ENCODE assay signal across 17 cellular contexts in the genomic region with DNA sequence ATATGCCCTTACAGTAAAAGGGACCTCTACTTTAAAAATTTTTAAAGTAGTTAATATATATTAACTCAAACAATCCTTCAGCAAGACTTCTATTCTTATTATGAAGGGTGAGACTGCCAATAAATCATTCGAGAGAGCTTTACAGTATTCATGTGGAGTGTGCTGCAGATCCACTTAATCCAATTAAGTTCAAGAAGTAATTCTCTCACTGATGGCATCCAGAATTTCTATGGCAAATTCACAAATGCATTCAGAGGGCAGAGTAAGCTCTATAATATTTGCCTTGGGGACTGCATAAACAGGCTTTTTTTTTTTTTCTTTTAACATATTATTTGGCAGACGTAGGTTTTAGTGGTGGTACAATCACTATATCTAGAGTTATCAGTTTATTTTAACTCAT.
"Had no signal": no experiment of that assay in that cellular context is flagged by ENCODE, and none has a peak within 500 bp of the region (broad histone marks: within the 10 kb centered on the region; RNA-seq: fewer than 3 reads in every experiment).

No MANE protein-coding gene starts in this region.

- H3K36me3 ChIP-seq: brain microvascular endothelial cell, colonic mucosa, lower lobe of right lung had no signal

- H3K27ac ChIP-seq: brain microvascular endothelial cell, colonic mucosa, lower lobe of right lung had no signal

- H3K4me3 ChIP-seq: colonic mucosa, lower lobe of right lung had no signal

- H3K4me1 ChIP-seq: colonic mucosa, lower lobe of right lung had no signal

- ATAC-seq: activated CD4-positive, CD25-positive, alpha-beta regulatory T cell treated with anti-CD3 and anti-CD28 coated beads, Interleukin-2, amount 50 U/mL, for 24 hours; activated T-cell treated with anti-CD3 and anti-CD28 coated beads, Interleukin-2, amount 50 U/mL, for 72 hours; lower lobe of right lung; natural killer cell treated with Interleukin-12 subunit alpha and Interleukin-12 subunit beta and Interleukin-15 and Interleukin-18, amount 100 ng/mL, for 72 hours had no signal

- H3K9me3 ChIP-seq: colonic mucosa, lower lobe of right lung had no signal

- DNase-seq: activated CD4-positive, alpha-beta T cell treated with anti-CD3 and anti-CD28 coated beads, Interleukin-2, amount 50 U/mL, for 1 hour; activated CD8-positive, alpha-beta memory T cell treated with anti-CD3 and anti-CD28 coated beads for 24 hours; activated CD8-positive, alpha-beta memory T cell treated with anti-CD3 and anti-CD28 coated beads, Interleukin-2, amount 50 U/mL, for 48 hours; activated effector memory CD4-positive, alpha-beta T cell treated with anti-CD3 and anti-CD28 coated beads, Interleukin-2, amount 50 U/mL, for 16 hours; activated naive CD4-positive, alpha-beta T cell treated with anti-CD3 and anti-CD28 coated beads, Interleukin-2, amount 50 U/mL, for 16 hours; activated T-cell treated with anti-CD3 and anti-CD28 coated beads, Interleukin-2, amount 50 U/mL, for 72 hours; aorta; brain microvascular endothelial cell; central memory CD4-positive, alpha-beta T cell; colonic mucosa; erythroblast; foreskin melanocyte; lower lobe of right lung; stimulated activated naive CD4-positive, alpha-beta T cell; T-helper 9 cell had no signal

- H3K27me3 ChIP-seq: brain microvascular endothelial cell, colonic mucosa had no signal
